Comparison of ENCODE assay signal across 16 cellular contexts in the genomic region with DNA sequence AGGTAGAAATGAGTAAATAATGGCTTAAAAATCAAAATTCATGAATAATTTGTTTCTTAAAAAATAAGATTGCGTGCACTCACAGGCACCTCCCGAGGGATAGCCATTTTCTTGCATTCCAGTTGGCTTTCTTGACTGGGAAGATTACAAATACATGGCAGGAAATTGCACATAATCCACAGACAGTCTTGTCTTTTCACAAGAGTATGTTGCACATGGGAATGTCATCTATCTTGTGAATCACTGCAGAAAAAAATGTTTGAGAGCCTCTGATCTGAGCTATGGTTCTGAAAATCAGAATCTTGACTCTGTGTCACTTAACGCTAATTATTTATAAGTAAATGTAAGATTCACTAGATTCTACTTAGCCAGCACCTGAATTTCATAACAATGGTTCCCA.
DNase-seq lines count a peak whose midpoint lies in the region; ATAC-seq and TF ChIP-seq lines count a peak whose summit lies in the region.
"Had no signal": no experiment of that assay in that cellular context is flagged by ENCODE, and none has a peak within 500 bp of the region (broad histone marks: within the 10 kb centered on the region; RNA-seq: fewer than 3 reads in every experiment).

No MANE protein-coding gene starts in this region.

- no peak for TF ChIP-seq POLR2A in erythroblast (IDR thresholded peaks at IDR 0.05; ENCODE audit: low read length)

- peak overlapping the region; percentile 49 for H3K27ac Mint-ChIP-seq in HFFc6
- no peak overlapping the region for H3K27ac Mint-ChIP-seq in activated CD4-positive, alpha-beta memory T cell treated with anti-CD3 and anti-CD28 coated beads, Interleukin-2, amount 10 ng/mL, durations not matched to agents 7 days and 5 days
- H3K27ac Mint-ChIP-seq: immature natural killer cell had no signal

- no peaks in the 10 kb centered on the region for H3K27me3 ChIP-seq in lower lobe of right lung (ENCODE audit: low read depth)

- CTCF ChIA-PET in GM10248 (lab: Yijun Ruan, JAX): interaction anchor here (1.4 kb wide), 2 partner anchors 11 to 1216 kb away, joined by 3 read pairs; no protein-coding TSS in a partner anchor
- CTCF ChIA-PET in activated CD4-positive, alpha-beta memory T cell treated with anti-CD3 and anti-CD28 coated beads, Interleukin-2, amount 10 ng/mL, durations not matched to agents 7 days and 5 days (lab: Charles Lee): no interaction called here

- POLR2A ChIA-PET in GM10248 (lab: Yijun Ruan, JAX): no interaction called here
- POLR2A ChIA-PET in activated CD4-positive, alpha-beta memory T cell treated with anti-CD3 and anti-CD28 coated beads, Interleukin-2, amount 10 ng/mL, durations not matched to agents 7 days and 5 days (lab: Charles Lee): no interaction called here

- ATAC-seq in lower lobe of right lung: no peak
- ATAC-seq: Panc1 had no signal

- intact Hi-C loops in lower lobe of right lung (cut with DNase I): no loop called here

- no peaks in the 10 kb centered on the region for H3K36me3 Mint-ChIP-seq in HFFc6 (ENCODE audit: low read depth)
- H3K36me3 Mint-ChIP-seq in activated CD4-positive, alpha-beta memory T cell treated with anti-CD3 and anti-CD28 coated beads, Interleukin-2, amount 10 ng/mL, durations not matched to agents 7 days and 5 days (ENCODE audit: low read depth): no peaks in the 10 kb centered on the region
- H3K36me3 Mint-ChIP-seq: immature natural killer cell had no signal

- DNase-seq in AG08395 (ENCODE audit: low spot score) (peak; percentile 58), HFFc6 (peak; percentile 44), cardiac fibroblast (ENCODE audit: low read depth in 2 of 2) (peak; percentile 86 to 98), lower lobe of right lung (no peak), DMS153 treated with DMSO at 0.1 percent for 48 hours (lab: John Stamatoyannopoulos, UW; ENCODE audit: unreplicated experiment) (no peak), GM10248 (ENCODE audit: extremely low spot score) (no peak), erythroblast (lab: John Stamatoyannopoulos, UW) (no peak)
- DNase-seq in activated CD4-positive, alpha-beta memory T cell treated with anti-CD3 and anti-CD28 coated beads, Interleukin-2, amount 10 ng/mL, durations not matched to agents 7 days and 5 days: no peak
- DNase-seq: activated CD4-positive, alpha-beta T cell treated with anti-CD3 and anti-CD28 coated beads, Interleukin-2, amount 50 U/mL, for 48 hours; AML-193; Calu3; cerebellar nuclear complex; immature natural killer cell; NCI-H82; retina had no signal

- peaks cover 10% of the 10 kb centered on the region for H3K4me1 ChIP-seq in lower lobe of right lung

- H3K27me3 Mint-ChIP-seq in HFFc6 (ENCODE audit: insufficient read depth): no peaks in the 10 kb centered on the region
- peaks cover 22% of the 10 kb centered on the region for H3K27me3 Mint-ChIP-seq in activated CD4-positive, alpha-beta memory T cell treated with anti-CD3 and anti-CD28 coated beads, Interleukin-2, amount 10 ng/mL, durations not matched to agents 7 days and 5 days

- H3K9me3 ChIP-seq in lower lobe of right lung: no peaks in the 10 kb centered on the region

- H3K4me3 Mint-ChIP-seq in HFFc6: peak overlapping the region; percentile 44; the same call in 1 of the 2 replicates
- no peak overlapping the region for H3K4me3 Mint-ChIP-seq in activated CD4-positive, alpha-beta memory T cell treated with anti-CD3 and anti-CD28 coated beads, Interleukin-2, amount 10 ng/mL, durations not matched to agents 7 days and 5 days
- H3K4me3 Mint-ChIP-seq: immature natural killer cell had no signal

- TF ChIP-seq CTCF in HFFc6 (IDR thresholded peaks at IDR 0.05): no peak
- TF ChIP-seq CTCF in cardiac fibroblast (IDR thresholded peaks at IDR 0.05; ENCODE audit: low read depth, low read length): no peak
- no peak for TF ChIP-seq CTCF in lower lobe of right lung (IDR thresholded peaks at IDR 0.05)
- no peak for TF ChIP-seq CTCF in GM10248 (IDR thresholded peaks at IDR 0.05; ENCODE audit: control extremely low read depth, extremely low read depth, low read depth, missing control alignments)

- H3K27ac ChIP-seq in lower lobe of right lung: peak overlapping the region; percentile 4

- H3K4me3 ChIP-seq in cardiac fibroblast (replicated peaks in 1 of 2; ENCODE audit: low read depth in 2 of 2, low read length in 2 of 2) (no peak overlapping the region), lower lobe of right lung (no peak overlapping the region)

- H3K36me3 ChIP-seq in lower lobe of right lung: no peaks in the 10 kb centered on the region

- H3K9me3 Mint-ChIP-seq in HFFc6: no peaks in the 10 kb centered on the region
- H3K9me3 Mint-ChIP-seq in activated CD4-positive, alpha-beta memory T cell treated with anti-CD3 and anti-CD28 coated beads, Interleukin-2, amount 10 ng/mL, durations not matched to agents 7 days and 5 days: no peaks in the 10 kb centered on the region
- H3K9me3 Mint-ChIP-seq: immature natural killer cell had no signal

- peaks cover 49% of the 10 kb centered on the region for H3K4me1 Mint-ChIP-seq in HFFc6 (ENCODE audit: low read depth)
- H3K4me1 Mint-ChIP-seq in activated CD4-positive, alpha-beta memory T cell treated with anti-CD3 and anti-CD28 coated beads, Interleukin-2, amount 10 ng/mL, durations not matched to agents 7 days and 5 days: no peaks in the 10 kb centered on the region
- H3K4me1 Mint-ChIP-seq: immature natural killer cell had no signal

Comparison
In these comparisons a context has a peak if more than half of its experiments do, and no peak if none do; other contexts are left out.
1. DNase-seq: peak in AG08395 (single experiment), HFFc6 (single experiment) and cardiac fibroblast (2 of 2); none in lower lobe of right lung (single experiment), DMS153 treated with DMSO at 0.1 percent for 48 hours (single experiment), GM10248 (single experiment), erythroblast (0 of 2) and activated CD4-positive, alpha-beta memory T cell treated with anti-CD3 and anti-CD28 coated beads, Interleukin-2, amount 10 ng/mL, durations not matched to agents 7 days and 5 days (single experiment).